Comparison of ENCODE assay signal across 7 cellular contexts in the genomic region with DNA sequence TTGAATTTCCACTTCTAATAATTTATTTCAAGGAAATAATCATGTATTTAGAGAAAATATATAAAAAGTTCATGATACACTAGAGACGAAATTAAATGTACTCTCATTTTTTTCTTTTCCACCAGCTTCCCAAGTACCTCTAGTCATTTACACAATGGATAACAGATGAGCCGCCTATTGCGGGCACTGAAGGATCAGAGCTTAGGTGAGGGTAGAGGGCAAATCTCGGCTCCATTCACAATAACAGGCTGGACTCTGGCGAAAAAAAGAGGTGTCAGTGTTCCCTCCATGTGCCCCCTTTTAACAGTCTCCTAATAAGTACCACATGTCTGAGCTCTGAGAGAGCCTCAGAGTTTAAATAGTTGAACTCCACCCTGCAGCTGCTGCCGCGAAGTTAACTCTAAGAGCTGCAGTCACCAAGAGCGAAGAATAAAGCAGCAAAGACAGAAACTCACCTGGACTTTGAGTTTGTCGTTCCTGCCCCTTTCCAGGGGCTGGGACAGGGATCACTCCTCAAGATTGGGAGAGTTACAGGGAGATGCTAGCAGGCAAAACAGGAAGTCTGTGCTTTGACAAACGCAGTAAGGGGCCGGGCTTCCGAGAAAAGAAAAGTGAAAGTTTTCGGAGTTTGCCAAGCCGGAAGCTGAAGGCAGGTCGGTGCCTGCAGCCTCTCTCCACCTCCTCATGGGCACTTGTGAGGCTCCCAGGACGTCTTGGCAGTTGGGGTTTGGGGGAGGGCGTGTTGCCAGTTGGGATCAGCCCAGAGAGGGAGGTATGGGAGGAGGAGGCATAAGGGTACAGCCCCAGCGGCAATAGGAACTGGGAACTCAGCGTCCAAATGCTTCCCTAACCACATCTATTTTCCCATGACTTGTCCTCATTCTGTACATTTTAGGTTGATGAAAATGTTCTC. TPM values are rescaled to one million over a fixed set of nuclear protein-coding genes. Genes with fewer than 3 reads are reported as not detected.
DNase-seq lines count a peak whose midpoint lies in the region; ATAC-seq and TF ChIP-seq lines count a peak whose summit lies in the region.

TSS of gene SP110 (minus strand) at position 566 of the 913 bp plus-strand sequence. CDS start 3,057 bp downstream, outside the sequence.

- TF ChIP-seq CTCF in activated CD8-positive, alpha-beta T cell treated with anti-CD3 and anti-CD28 coated beads for 36 hours (IDR thresholded peaks at IDR 0.05): no peak

- intact Hi-C loops in activated CD8-positive, alpha-beta T cell treated with anti-CD3 and anti-CD28 coated beads for 36 hours (cut with micrococcal nuclease): loop anchor here (5.0 to 10.0 kb wide), 3 partner anchors 98 to 393 kb away; no protein-coding TSS in a partner anchor

- H3K27ac Mint-ChIP-seq in activated CD8-positive, alpha-beta T cell treated with anti-CD3 and anti-CD28 coated beads for 36 hours: peak within 1 kb of the TSS; percentile 94

- peaks cover 48% of the 10 kb centered on the region for H3K36me3 Mint-ChIP-seq in activated CD8-positive, alpha-beta T cell treated with anti-CD3 and anti-CD28 coated beads for 36 hours (ENCODE audit: low read depth)

- CTCF ChIA-PET in activated CD8-positive, alpha-beta T cell treated with anti-CD3 and anti-CD28 coated beads for 36 hours (lab: Charles Lee): interaction anchor here (0.7 to 1.4 kb wide), 4 partner anchors 11 to 102 kb away, joined by 3 to 4 read pairs (median 4); no protein-coding TSS in a partner anchor

- no peaks in the 10 kb centered on the region for H3K27me3 Mint-ChIP-seq in activated CD8-positive, alpha-beta T cell treated with anti-CD3 and anti-CD28 coated beads for 36 hours

- TF ChIP-seq POLR2A in GM18505 (IDR thresholded peaks at IDR 0.05; ENCODE audit: borderline replicate concordance, extremely low read depth, insufficient read depth, insufficient read length): peak; percentile 85

- H3K4me1 Mint-ChIP-seq in activated CD8-positive, alpha-beta T cell treated with anti-CD3 and anti-CD28 coated beads for 36 hours (ENCODE audit: low read depth): peaks cover 65% of the 10 kb centered on the region

- ATAC-seq in GM18505 (IDR thresholded peaks at IDR 0.05; ENCODE audit: unreplicated experiment): peak; percentile 63
- ATAC-seq in HG02852 (IDR thresholded peaks at IDR 0.05; ENCODE audit: unreplicated experiment): peak; percentile 85
- ATAC-seq in activated CD8-positive, alpha-beta T cell treated with anti-CD3 and anti-CD28 coated beads for 36 hours: peak; percentile 92

- POLR2A ChIA-PET in activated CD8-positive, alpha-beta T cell treated with anti-CD3 and anti-CD28 coated beads for 36 hours (lab: Charles Lee): interaction anchor here (0.6 to 2.4 kb wide), 13 partner anchors 10 to 298 kb away, joined by 3 to 18 read pairs (median 3); partner anchors contain the start of genes SP100 and SP140L

- peak within 1 kb of the TSS; percentile 90 for H3K4me3 Mint-ChIP-seq in activated CD8-positive, alpha-beta T cell treated with anti-CD3 and anti-CD28 coated beads for 36 hours

- peak; percentile 70 for DNase-seq in NCI-H460 (ENCODE audit: extremely low read depth, low read depth)
- peak; percentile 86 for DNase-seq in activated CD8-positive, alpha-beta T cell treated with anti-CD3 and anti-CD28 coated beads for 36 hours
- peak; percentile 53 for DNase-seq in effector CD8-positive, alpha-beta T cell (lab: John Stamatoyannopoulos, UW)
- peak; percentile 90 for DNase-seq in medulla oblongata (ENCODE audit: extremely low spot score)
- peak; percentile 72 for DNase-seq in stimulated activated CD8-positive, alpha-beta memory T cell treated with anti-CD3 and anti-CD28 coated beads, Interleukin-12 subunit alpha, Interleukin-12 subunit beta, amount 100 ng/mL, for 1 hour (ENCODE audit: low read depth)

- H3K9me3 Mint-ChIP-seq in activated CD8-positive, alpha-beta T cell treated with anti-CD3 and anti-CD28 coated beads for 36 hours: no peaks in the 10 kb centered on the region

RNA-seq across cellular contexts. Expression of gene SP110, which starts in this region (rescaled TPM):
- total RNA-seq in NCI-H460 (2014; rRNA removed; shearing (Covaris generic)): 11.1 and 12.7 TPM in 2 replicates
- polyA plus RNA-seq in NCI-H460 (2014; cell fraction: nucleus; rRNA removed): 9.3 and 11.8 TPM in 2 replicates
- 10 to 100 TPM; 67.0 to 69.4 TPM for total RNA-seq in activated CD8-positive, alpha-beta T cell treated with anti-CD3 and anti-CD28 coated beads for 36 hours

Comparison
In these comparisons a context has a peak if more than half of its experiments do, and no peak if none do; other contexts are left out.
1. Peak in every context shown above with its lines: DNase-seq and ATAC-seq.